In genomic region chr13:34310539-34310938, GRCh38 we compare ENCODE assay signal across 26 cellular contexts.
"Had no signal": no experiment of that assay in that cellular context is flagged by ENCODE, and none has a peak within 500 bp of the region (broad histone marks: within the 10 kb centered on the region; RNA-seq: fewer than 3 reads in every experiment).

No MANE protein-coding gene starts in this region.

- H3K4me3 Mint-ChIP-seq: activated CD4-positive, alpha-beta memory T cell treated with anti-CD3 and anti-CD28 coated beads for 36 hours; activated CD4-positive, alpha-beta T cell treated with anti-CD3 and anti-CD28 coated beads, Interleukin-2, amount 10 ng/mL, durations not matched to agents 7 days and 5 days; activated naive CD4-positive, alpha-beta T cell treated with anti-CD3 and anti-CD28 coated beads for 36 hours; activated naive CD8-positive, alpha-beta T cell; activated T-helper 17 cell treated with anti-CD3 and anti-CD28 coated beads, Interleukin-2, amount 50 U/mL, for 72 hours; brain; T-helper 17 cell had no signal

- H3K27me3 Mint-ChIP-seq: activated CD4-positive, alpha-beta memory T cell treated with anti-CD3 and anti-CD28 coated beads for 36 hours; activated CD4-positive, alpha-beta T cell treated with anti-CD3 and anti-CD28 coated beads, Interleukin-2, amount 10 ng/mL, durations not matched to agents 7 days and 5 days; activated naive CD8-positive, alpha-beta T cell; activated T-helper 17 cell treated with anti-CD3 and anti-CD28 coated beads, Interleukin-2, amount 50 U/mL, for 72 hours; T-helper 17 cell had no signal

- H3K36me3 Mint-ChIP-seq: activated CD4-positive, alpha-beta memory T cell treated with anti-CD3 and anti-CD28 coated beads for 36 hours; activated naive CD8-positive, alpha-beta T cell; brain had no signal

- H3K4me1 Mint-ChIP-seq: activated CD4-positive, alpha-beta T cell treated with anti-CD3 and anti-CD28 coated beads, Interleukin-2, amount 10 ng/mL, durations not matched to agents 7 days and 5 days; activated T-helper 17 cell treated with anti-CD3 and anti-CD28 coated beads, Interleukin-2, amount 50 U/mL, for 72 hours; T-helper 17 cell had no signal

- H3K9ac ChIP-seq: KMS-11 had no signal

- H3K4me3 ChIP-seq: cardiac muscle cell, MG63 had no signal

- H3K9me3 Mint-ChIP-seq: activated CD4-positive, alpha-beta memory T cell treated with anti-CD3 and anti-CD28 coated beads for 36 hours; activated naive CD4-positive, alpha-beta T cell treated with anti-CD3 and anti-CD28 coated beads for 36 hours had no signal

- ATAC-seq: activated T-helper 17 cell treated with anti-CD3 and anti-CD28 coated beads, Interleukin-2, amount 50 U/mL, for 72 hours; T-helper 17 cell had no signal

- H3K27me3 ChIP-seq: cardiac muscle cell, MG63 had no signal

- H3K4me2 ChIP-seq: KMS-11 had no signal

- H3K27ac Mint-ChIP-seq: activated CD4-positive, alpha-beta memory T cell treated with anti-CD3 and anti-CD28 coated beads for 36 hours; activated CD4-positive, alpha-beta T cell treated with anti-CD3 and anti-CD28 coated beads, Interleukin-2, amount 10 ng/mL, durations not matched to agents 7 days and 5 days; activated naive CD4-positive, alpha-beta T cell treated with anti-CD3 and anti-CD28 coated beads for 36 hours; activated naive CD8-positive, alpha-beta T cell; activated T-helper 17 cell treated with anti-CD3 and anti-CD28 coated beads, Interleukin-2, amount 50 U/mL, for 72 hours; brain; T-helper 17 cell had no signal

- H3K27ac ChIP-seq: cardiac muscle cell, KMS-11, VCaP had no signal

- H3K9me3 ChIP-seq: MG63 had no signal

- H3K36me3 ChIP-seq: cardiac muscle cell, MG63 had no signal

- DNase-seq: activated CD4-positive, alpha-beta memory T cell treated with anti-CD3 and anti-CD28 coated beads for 36 hours; activated CD4-positive, alpha-beta T cell treated with anti-CD3 and anti-CD28 coated beads, Interleukin-2, amount 10 ng/mL, durations not matched to agents 7 days and 5 days; activated CD4-positive, CD25-positive, alpha-beta regulatory T cell; activated gamma-delta T cell; activated naive CD4-positive, alpha-beta T cell treated with anti-CD3 and anti-CD28 coated beads for 36 hours; activated T-cell treated with anti-CD3 and anti-CD28 coated beads for 4 hours; activated T-cell treated with anti-CD3 and anti-CD28 coated beads, Interleukin-2, amount 50 U/mL, for 48 hours; amygdala; MG63; MV-4-11; NCI-H1105; NCI-H1436; NCI-H1694 treated with DMSO at 0.1 percent for 48 hours; NCI-H2029 treated with DMSO at 0.1 percent for 48 hours; NCI-H446 treated with DMSO at 0.1 percent for 48 hours; NCI-H524 treated with DMSO at 0.1 percent for 48 hours; NCI-H748 treated with DMSO at 0.1 percent for 48 hours; SIG-M5; T-helper 17 cell; T-helper 9 cell had no signal
